In genomic region chr2:41968182-41968578, GRCh38 we compare ENCODE assay signal across 26 cellular contexts.
DNase-seq lines count a peak whose midpoint lies in the region; ATAC-seq, FAIRE-seq and TF ChIP-seq lines count a peak whose summit lies in the region.
"Had no signal": no experiment of that assay in that cellular context is flagged by ENCODE, and none has a peak within 500 bp of the region (broad histone marks: within the 10 kb centered on the region; RNA-seq: fewer than 3 reads in every experiment).

No MANE protein-coding gene starts in this region.

- no peak overlapping the region for H3K4me2 ChIP-seq in H1 (ENCODE audit: insufficient read depth in 1 of 2, low read depth in 2 of 2, low read length in 2 of 2)

- H4K91ac ChIP-seq in H1 (replicated peaks; ENCODE audit: insufficient read length, low read length): no peak overlapping the region

- intact Hi-C loops in left ventricle myocardium inferior (cut with micrococcal nuclease) (no loop called here), left cardiac atrium (cut with DNase I) (loop anchor here in 1 of 2 donors (10.0 kb wide), 1 partner anchor 77 kb away; the partner anchor contains the start of gene PKDCC), pancreas (cut with DNase I) (no loop called here), transverse colon (cut with DNase I; ENCODE audit: low total_unique reads) (loop anchor here (5.0 kb wide), 1 partner anchor 79 kb away; the partner anchor contains the start of gene PKDCC)

- TF ChIP-seq RAD21 in H1 (IDR thresholded peaks at IDR 0.05 in 1 of 2, conservative IDR thresholded peaks at IDR 0.05 in 1 of 2; ENCODE audit: low read depth in 2 of 2, low read length in 2 of 2): no peak

- no peak for TF ChIP-seq EP300 in H1 (IDR thresholded peaks at IDR 0.05; ENCODE audit: borderline replicate concordance in 1 of 2, low read depth in 2 of 2, low read length in 2 of 2)
- TF ChIP-seq EP300 in transverse colon (IDR thresholded peaks at IDR 0.05; ENCODE audit: low read depth): no peak

- H4K20me1 ChIP-seq in H1 (replicated peaks in 1 of 2; ENCODE audit: control insufficient read depth in 1 of 2, insufficient read depth in 2 of 2, low read length in 2 of 2): no peaks in the 10 kb centered on the region

- no peaks in the 10 kb centered on the region for H3K27me3 ChIP-seq in left ventricle myocardium inferior (ENCODE audit: low read depth)
- no peaks in the 10 kb centered on the region for H3K27me3 ChIP-seq in H1 (replicated peaks in 1 of 4; ENCODE audit: control insufficient read depth in 3 of 4, extremely low read depth in 1 of 4, insufficient read depth in 3 of 4, low read length in 3 of 4)
- H3K27me3 ChIP-seq in pancreas: no peaks in the 10 kb centered on the region
- H3K27me3 ChIP-seq in transverse colon: no peaks in the 10 kb centered on the region
- no peaks in the 10 kb centered on the region for H3K27me3 ChIP-seq in BE2C
- H3K27me3 ChIP-seq: ovary, right lobe of liver had no signal

- TF ChIP-seq CTCF in left ventricle myocardium inferior (IDR thresholded peaks at IDR 0.05; ENCODE audit: borderline replicate concordance): no peak
- TF ChIP-seq CTCF in H1 (IDR thresholded peaks at IDR 0.05; ENCODE audit: control extremely low read depth in 1 of 3, insufficient read depth in 1 of 3, low read depth in 1 of 3, low read length in 3 of 3): no peak
- no peak for TF ChIP-seq CTCF in pancreas (IDR thresholded peaks at IDR 0.05)
- TF ChIP-seq CTCF in transverse colon (IDR thresholded peaks at IDR 0.05): no peak
- no peak for TF ChIP-seq CTCF in BE2C (IDR thresholded peaks at IDR 0.05; ENCODE audit: low read depth, low read length)

- H3K4me3 ChIP-seq in left ventricle myocardium inferior (no peak overlapping the region), H1 (ENCODE audit: extremely low read depth in 1 of 4, insufficient read depth in 2 of 4, low read depth in 3 of 4, low read length in 4 of 4) (no peak overlapping the region), pancreas (no peak overlapping the region), transverse colon (no peak overlapping the region), BE2C (ENCODE audit: low read depth, low read length) (no peak overlapping the region)
- H3K4me3 ChIP-seq: ovary, right lobe of liver had no signal

- H3K23me2 ChIP-seq in H1 (ENCODE audit: low read depth, low read length): no peaks in the 10 kb centered on the region

- H3K9ac ChIP-seq in H1 (replicated peaks in 1 of 4; ENCODE audit: extremely low read depth in 1 of 4, low read depth in 3 of 4, low read length in 3 of 4): no peak overlapping the region

- in situ Hi-C loops in transverse colon (cut with MboI; ENCODE audit: low pct_ligation_motif_present in 1 of 4, low pct_unique_long_range_greater_than_20kb in 1 of 4, low sequenced_read_pairs in 3 of 4): no loop called here

- no peak for DNase-seq in left ventricle myocardium inferior
- no peak for DNase-seq in left cardiac atrium
- DNase-seq in H1 (ENCODE audit: low read depth in 1 of 2, low spot score in 2 of 2): no peak
- DNase-seq in pancreas: no peak
- no peak for DNase-seq in transverse colon
- DNase-seq in BE2C: no peak
- no peak for DNase-seq in DMS153 (lab: John Stamatoyannopoulos, UW)
- DNase-seq: activated CD4-positive, alpha-beta memory T cell treated with anti-CD3 and anti-CD28 coated beads for 36 hours; DMS53; kidney glomerular epithelial cell; mesendoderm; naive B cell; NCI-H187; NCI-H2171 treated with DMSO at 0.1 percent for 48 hours; NCI-H524 treated with DMSO at 0.1 percent for 48 hours; NK-92 treated with Interleukin-12 subunit alpha and Interleukin-12 subunit beta, amount 100 ng/mL, for 24 hours; right lobe of liver; stimulated activated CD4-positive, alpha-beta T cell treated with anti-CD3 and anti-CD28 coated beads, Interleukin-15, amount 100 ng/mL, for 24 hours had no signal

- no peak overlapping the region for H2BK20ac ChIP-seq in H1 (ENCODE audit: low read length)

- CTCF ChIA-PET in H1 (lab: Charles Lee; ENCODE audit: partially characterized antibody): interaction anchor here (1.5 to 2.8 kb wide), 3 partner anchors 88 to 117 kb away, joined by 3 to 10 read pairs (median 8); no protein-coding TSS in a partner anchor

- FAIRE-seq in H1 (lab: Jason Lieb, UNC) (no peak), pancreas (lab: Jason Lieb, UNC) (no peak)
- FAIRE-seq: A204.1, bronchial epithelial cell, endometrium, G401.6, GM18507, HTR-8/SVneo had no signal

- TF ChIP-seq POLR2A in H1 (IDR thresholded peaks at IDR 0.05; ENCODE audit: control extremely low read depth in 1 of 2, low read depth in 2 of 2, low read length in 2 of 2): no peak
- TF ChIP-seq POLR2A in transverse colon (IDR thresholded peaks at IDR 0.05): no peak

- POLR2A ChIA-PET in H1 (lab: Charles Lee; ENCODE audit: partially characterized antibody): interaction anchor here (0.5 kb wide), 1 partner anchor 439 kb away, joined by 3 read pairs; no protein-coding TSS in a partner anchor

- H3K56ac ChIP-seq in H1 (replicated peaks; ENCODE audit: insufficient read length, low read depth, low read length): no peak overlapping the region

- H4K5ac ChIP-seq in H1 (ENCODE audit: insufficient read length, low read depth, low read length): no peak overlapping the region

- peak overlapping the region; percentile 4; the same call in 1 of the 2 replicates for H2BK12ac ChIP-seq in H1 (ENCODE audit: low read depth, low read length)

- 0 out of 2 replicates have a peak overlapping the region, but pooled peaks have one; percentile 68 for H3K18ac ChIP-seq in H1 (ENCODE audit: extremely low read depth, low read length)

- peak overlapping the region; percentile 85 for H3K27ac ChIP-seq in left ventricle myocardium inferior (replicated peaks)
- no peak overlapping the region for H3K27ac ChIP-seq in H1 (ENCODE audit: low read depth, low read length)
- H3K27ac ChIP-seq in pancreas: peak overlapping the region in 3 of 4 donors; percentile 59 to 88 (median 68)
- peak overlapping the region; percentile 67 to 82 (median 75) for H3K27ac ChIP-seq in transverse colon
- H3K27ac ChIP-seq: ovary had no signal

- H3K4me1 ChIP-seq in left ventricle myocardium inferior (peaks cover 51% of the 10 kb centered on the region), H1 (replicated peaks in 1 of 4; ENCODE audit: control insufficient read depth in 3 of 4, insufficient read depth in 4 of 4, low read length in 3 of 4) (peaks cover 0 to 18% (median 11%) of the 10 kb centered on the region in 4 experiments), pancreas (peaks cover 7 to 32% (median 23%) of the 10 kb centered on the region in 3 donors), transverse colon (peaks cover 43 to 52% (median 48%) of the 10 kb centered on the region in 4 donors), BE2C (peaks cover 18% of the 10 kb centered on the region)

- no peak overlapping the region for H2BK15ac ChIP-seq in H1 (ENCODE audit: low read length)

- no peak overlapping the region for H4K8ac ChIP-seq in H1 (ENCODE audit: extremely low read depth, insufficient read depth, low read length)

- no peaks in the 10 kb centered on the region for H3K9me3 ChIP-seq in left ventricle myocardium inferior (replicated peaks)
- H3K9me3 ChIP-seq in H1 (ENCODE audit: insufficient read depth in 2 of 2, low read depth in 1 of 2, low read length in 1 of 2): no peaks in the 10 kb centered on the region
- H3K9me3 ChIP-seq in pancreas: no peaks in the 10 kb centered on the region
- no peaks in the 10 kb centered on the region for H3K9me3 ChIP-seq in transverse colon
- no peaks in the 10 kb centered on the region for H3K9me3 ChIP-seq in BE2C
- H3K9me3 ChIP-seq: ovary, right lobe of liver had no signal

- WGBS in H1 (ENCODE audit: extremely low coverage in 1 of 2, insufficient coverage in 1 of 2, insufficient read length in 1 of 2, insufficient replicate concordance in 2 of 2, low coverage in 1 of 2, low lambda C conversion rate in 2 of 2, missing lambda C conversion rate in 1 of 2), 2 experiments: 51% methylated on average over 2 of the region's 2 CpGs; no CpG with 5 or more reads in 1 of the 2 experiments
- WGBS in pancreas, 2 donors: 53 to 56% methylated on average over 2 of the region's 2 CpGs
- 54 to 89% methylated on average over 1 to 2 of the region's 2 CpGs for WGBS in transverse colon (ENCODE audit: low coverage in 1 of 2), 2 donors

- H3K14ac ChIP-seq in H1 (ENCODE audit: insufficient read length): no peak overlapping the region

- H3K23ac ChIP-seq in H1 (ENCODE audit: insufficient read length): no peak overlapping the region

- H3K79me1 ChIP-seq in H1 (ENCODE audit: low read depth, low read length): no peaks in the 10 kb centered on the region

- H2AFZ ChIP-seq in H1 (ENCODE audit: low read length): no peak overlapping the region

- no peaks in the 10 kb centered on the region for H3K79me2 ChIP-seq in H1 (ENCODE audit: control insufficient read depth in 1 of 2, insufficient read depth in 2 of 2, low read length in 2 of 2)

- no peak for ATAC-seq in left cardiac atrium
- ATAC-seq in pancreas: no peak
- no peak for ATAC-seq in HG03571 (IDR thresholded peaks at IDR 0.05; ENCODE audit: unreplicated experiment)
- ATAC-seq: right lobe of liver had no signal

- no peaks in the 10 kb centered on the region for H3K36me3 ChIP-seq in left ventricle myocardium inferior
- H3K36me3 ChIP-seq in H1 (ENCODE audit: control insufficient read depth in 2 of 4, insufficient read depth in 4 of 4, low read length in 3 of 4): no peaks in the 10 kb centered on the region
- H3K36me3 ChIP-seq in pancreas: no peaks in the 10 kb centered on the region
- no peaks in the 10 kb centered on the region for H3K36me3 ChIP-seq in transverse colon
- no peaks in the 10 kb centered on the region for H3K36me3 ChIP-seq in BE2C
- H3K36me3 ChIP-seq: ovary, right lobe of liver had no signal

- no peak overlapping the region for H2BK120ac ChIP-seq in H1 (replicated peaks; ENCODE audit: low read depth, low read length)

- H2BK5ac ChIP-seq in H1 (ENCODE audit: low read depth, low read length): no peak overlapping the region

- H2AK5ac ChIP-seq in H1 (ENCODE audit: low read depth, low read length): no peak overlapping the region

- no peak overlapping the region for H3K4ac ChIP-seq in H1 (replicated peaks; ENCODE audit: insufficient read length, low read depth, low read length)

TF ChIP-seq in H1, 55 proteins besides CTCF, POLR2A, EP300 and RAD21:
- TF ChIP-seq SP2 (IDR thresholded peaks at IDR 0.05; ENCODE audit: low read length) (no peak), CTBP2 (IDR thresholded peaks at IDR 0.05; ENCODE audit: borderline replicate concordance, insufficient read depth, insufficient read length, low read length) (no peak), CHD2 (IDR thresholded peaks at IDR 0.05; ENCODE audit: low read length) (no peak), ASH2L (IDR thresholded peaks at IDR 0.05; ENCODE audit: low read length) (no peak), SIN3A (conservative IDR thresholded peaks at IDR 0.05 in 1 of 2, IDR thresholded peaks at IDR 0.05 in 1 of 2; ENCODE audit: low read depth in 1 of 2, low read length in 2 of 2) (no peak), FOSL1 (IDR thresholded peaks at IDR 0.05; ENCODE audit: insufficient read depth, low read depth, low read length) (no peak), CREB1 (IDR thresholded peaks at IDR 0.05) (no peak), KDM5A (IDR thresholded peaks at IDR 0.05; ENCODE audit: low read length) (no peak), PHF8 (conservative IDR thresholded peaks at IDR 0.05; ENCODE audit: low read depth, low read length) (no peak)
